In genomic region chr4:2804973-2805501, GRCh38 we compare ENCODE assay signal across 17 cellular contexts. TPM values are rescaled to one million over a fixed set of nuclear protein-coding genes. Genes with fewer than 3 reads are reported as not detected.
A peak's percentile ranks its signal among the peaks of the same experiment; 100 is the strongest.
DNase-seq lines count a peak whose midpoint lies in the region; ATAC-seq, FAIRE-seq and TF ChIP-seq lines count a peak whose summit lies in the region.
"Had no signal": no experiment of that assay in that cellular context is flagged by ENCODE, and none has a peak within 500 bp of the region (broad histone marks: within the 10 kb centered on the region; RNA-seq: fewer than 3 reads in every experiment).

No MANE protein-coding gene starts in this region.

- H3K9me2 ChIP-seq in hepatocyte (replicated peaks; ENCODE audit: insufficient read depth): no peaks in the 10 kb centered on the region

- H4K20me1 ChIP-seq in astrocyte (ENCODE audit: insufficient read depth, low read length) (peaks cover 3% of the 10 kb centered on the region), hepatocyte (ENCODE audit: insufficient read depth, poor library complexity, severe bottlenecking) (no peaks in the 10 kb centered on the region)

- H3K79me2 ChIP-seq in astrocyte (ENCODE audit: insufficient read depth, low read length): peaks cover 15% of the 10 kb centered on the region
- peaks cover 16% of the 10 kb centered on the region for H3K79me2 ChIP-seq in hepatocyte

- peaks cover 14% of the 10 kb centered on the region for H3K36me3 Mint-ChIP-seq in astrocyte (ENCODE audit: low read depth, unreplicated experiment)

- peak overlapping the region; percentile 66 for H3K27ac Mint-ChIP-seq in astrocyte (ENCODE audit: unreplicated experiment)
- H3K27ac Mint-ChIP-seq: activated CD4-positive, alpha-beta T cell treated with anti-CD3 and anti-CD28 coated beads for 36 hours; activated naive CD8-positive, alpha-beta T cell treated with anti-CD3 and anti-CD28 coated beads for 36 hours; nephron progenitor cell; T-helper 2 cell treated with Interferon-gamma antibody and Interleukin-4, amounts not matched to agents 5 μg/mL and 100 μg/mL, for 36 hours had no signal

- no peak for TF ChIP-seq EP300 in sigmoid colon (IDR thresholded peaks at IDR 0.05)

- no peaks in the 10 kb centered on the region for H3K36me3 ChIP-seq in astrocyte (ENCODE audit: insufficient read depth, low read length)
- no peaks in the 10 kb centered on the region for H3K36me3 ChIP-seq in right atrium auricular region
- H3K36me3 ChIP-seq in sigmoid colon: no peaks in the 10 kb centered on the region
- no peaks in the 10 kb centered on the region for H3K36me3 ChIP-seq in hepatocyte (replicated peaks; ENCODE audit: insufficient read depth, low read depth)

- 69 to 75% methylated on average over 13 of the region's 13 CpGs for WGBS in sigmoid colon, 2 donors
- 94% methylated on average over 12 of the region's 13 CpGs for WGBS in hepatocyte (ENCODE audit: low lambda C conversion rate, missing lambda C conversion rate)

- intact Hi-C loops in sigmoid colon (cut with DNase I): no loop called here

- no peak overlapping the region for H3K4me2 ChIP-seq in astrocyte (ENCODE audit: low read length)
- no peak overlapping the region for H3K4me2 ChIP-seq in hepatocyte

- H3K27ac ChIP-seq in astrocyte (ENCODE audit: low read depth, low read length): no peak overlapping the region
- peak overlapping the region; percentile 54 to 64 for H3K27ac ChIP-seq in right atrium auricular region
- peak overlapping the region; percentile 40 to 78 (median 56) for H3K27ac ChIP-seq in sigmoid colon
- no peak overlapping the region for H3K27ac ChIP-seq in hepatocyte

- peaks cover 7% of the 10 kb centered on the region for H3K4me1 Mint-ChIP-seq in astrocyte (ENCODE audit: low read depth, unreplicated experiment)

- no peaks in the 10 kb centered on the region for H3K9me3 Mint-ChIP-seq in astrocyte (ENCODE audit: unreplicated experiment)
- H3K9me3 Mint-ChIP-seq: activated naive CD8-positive, alpha-beta T cell treated with anti-CD3 and anti-CD28 coated beads for 36 hours; nephron progenitor cell; T-helper 2 cell treated with Interferon-gamma antibody and Interleukin-4, amounts not matched to agents 5 μg/mL and 100 μg/mL, for 36 hours had no signal

- H3K9ac ChIP-seq in astrocyte (ENCODE audit: low read length): no peak overlapping the region

- ATAC-seq in GM21737 (IDR thresholded peaks at IDR 0.05; ENCODE audit: unreplicated experiment) (no peak), GM18861 (IDR thresholded peaks at IDR 0.05; ENCODE audit: unreplicated experiment) (no peak)
- ATAC-seq: activated CD4-positive, alpha-beta T cell treated with anti-CD3 and anti-CD28 coated beads for 36 hours had no signal

- no peaks in the 10 kb centered on the region for H3K9me3 ChIP-seq in astrocyte (ENCODE audit: insufficient read depth, low read depth, low read length)
- no peaks in the 10 kb centered on the region for H3K9me3 ChIP-seq in right atrium auricular region
- H3K9me3 ChIP-seq in sigmoid colon: no peaks in the 10 kb centered on the region
- no peaks in the 10 kb centered on the region for H3K9me3 ChIP-seq in hepatocyte (ENCODE audit: low read depth)

- no peaks in the 10 kb centered on the region for H3K27me3 ChIP-seq in astrocyte (ENCODE audit: insufficient read depth, low read length)
- H3K27me3 ChIP-seq in right atrium auricular region: no peaks in the 10 kb centered on the region
- no peaks in the 10 kb centered on the region for H3K27me3 ChIP-seq in sigmoid colon
- H3K27me3 ChIP-seq in hepatocyte: no peaks in the 10 kb centered on the region

- TF ChIP-seq POLR2A in sigmoid colon (IDR thresholded peaks at IDR 0.05): no peak

- no peak overlapping the region for H3K4me3 Mint-ChIP-seq in astrocyte (ENCODE audit: unreplicated experiment)
- H3K4me3 Mint-ChIP-seq: activated CD4-positive, alpha-beta T cell treated with anti-CD3 and anti-CD28 coated beads for 36 hours; activated naive CD8-positive, alpha-beta T cell treated with anti-CD3 and anti-CD28 coated beads for 36 hours; nephron progenitor cell; T-helper 2 cell treated with Interferon-gamma antibody and Interleukin-4, amounts not matched to agents 5 μg/mL and 100 μg/mL, for 36 hours had no signal

- H3K4me3 ChIP-seq in astrocyte (ENCODE audit: insufficient read depth, low read depth, low read length) (no peak overlapping the region), right atrium auricular region (no peak overlapping the region), sigmoid colon (no peak overlapping the region), hepatocyte (no peak overlapping the region)

- H3K4me1 ChIP-seq in astrocyte (ENCODE audit: insufficient read depth, low read length) (peaks cover 15% of the 10 kb centered on the region), right atrium auricular region (peaks cover 0 to 93% of the 10 kb centered on the region in 2 donors), sigmoid colon (peaks cover 0 to 71% (median 56%) of the 10 kb centered on the region in 4 donors), hepatocyte (ENCODE audit: insufficient read depth) (peaks cover 43% of the 10 kb centered on the region)

- DNase-seq in GM19239 (ENCODE audit: insufficient read length, low spot score): no peak
- DNase-seq in astrocyte (ENCODE audit: low read depth): no peak
- DNase-seq in right atrium auricular region (ENCODE audit: low spot score): no peak
- DNase-seq in sigmoid colon: peak; percentile 48
- no peak for DNase-seq in hepatocyte (ENCODE audit: low spot score)
- DNase-seq in nucleus accumbens (lab: John Stamatoyannopoulos, UW): no peak
- DNase-seq: activated CD4-positive, alpha-beta T cell treated with anti-CD3 and anti-CD28 coated beads for 36 hours; activated naive CD8-positive, alpha-beta T cell treated with anti-CD3 and anti-CD28 coated beads for 36 hours; activated T-cell treated with anti-CD3 and anti-CD28 coated beads for 4 hours; erythroblast; NCI-H1930; NCI-H774; nephron progenitor cell; SHP77 had no signal

- peaks cover 4% of the 10 kb centered on the region for H3K27me3 Mint-ChIP-seq in astrocyte (ENCODE audit: low read depth, unreplicated experiment)
- H3K27me3 Mint-ChIP-seq: activated CD4-positive, alpha-beta T cell treated with anti-CD3 and anti-CD28 coated beads for 36 hours; activated naive CD8-positive, alpha-beta T cell treated with anti-CD3 and anti-CD28 coated beads for 36 hours had no signal

- FAIRE-seq in GM19239 (lab: Jason Lieb, UNC): peak; percentile 23
- no peak for FAIRE-seq in astrocyte (lab: Jason Lieb, UNC)

- TF ChIP-seq CTCF in astrocyte (IDR thresholded peaks at IDR 0.05; ENCODE audit: insufficient read depth, low read depth, low read length): no peak
- TF ChIP-seq CTCF in right atrium auricular region (IDR thresholded peaks at IDR 0.05): no peak
- no peak for TF ChIP-seq CTCF in sigmoid colon (IDR thresholded peaks at IDR 0.05)
- no peak for TF ChIP-seq CTCF in hepatocyte (IDR thresholded peaks at IDR 0.05; ENCODE audit: poor library complexity)

- H2AFZ ChIP-seq in astrocyte (ENCODE audit: low read depth, low read length): no peak overlapping the region
- H2AFZ ChIP-seq in hepatocyte: no peak overlapping the region

RNA-seq across cellular contexts. Expression of gene SH3BP2, which starts 12.2 kb away (rescaled TPM):
- 33.7 and 35.0 TPM in 2 replicates for total RNA-seq in astrocyte
- 10 to 100 TPM; 20.1 to 25.2 TPM for total RNA-seq in right atrium auricular region
- 10 to 100 TPM; 18.4 to 49.3 (median 24.2) TPM for total RNA-seq in sigmoid colon
- 10 to 100 TPM; 18.6 to 82.4 (median 35.6) TPM for polyA plus RNA-seq in sigmoid colon
- total RNA-seq in hepatocyte: 15.0 and 25.7 TPM in 2 replicates
- 24.3 and 29.6 TPM in 2 replicates for polyA plus RNA-seq in hepatocyte

RNA-seq across cellular contexts. Expression of gene ADD1, which starts 38.6 kb away (rescaled TPM):
- total RNA-seq in astrocyte (258 and 280 TPM in 2 replicates), right atrium auricular region (100 to 1,000 TPM; 171 to 196 TPM), sigmoid colon (100 to 1,000 TPM; 166 to 378 (median 183) TPM), hepatocyte (143 and 179 TPM in 2 replicates)
- polyA plus RNA-seq in sigmoid colon (100 to 1,000 TPM; 113 to 162 (median 120) TPM), hepatocyte (174 and 208 TPM in 2 replicates)

RNA-seq across cellular contexts. Expression of gene TNIP2, which starts 48.9 kb away (rescaled TPM):
- 31.1 and 33.7 TPM in 2 replicates for total RNA-seq in astrocyte
- total RNA-seq in right atrium auricular region: 10 to 100 TPM; 28.0 to 45.8 TPM
- 10 to 100 TPM; 56.3 to 68.8 (median 66.9) TPM for total RNA-seq in sigmoid colon
- 10 to 100 TPM; 51.7 to 65.0 (median 51.8) TPM for polyA plus RNA-seq in sigmoid colon
- 38.2 and 42.7 TPM in 2 replicates for total RNA-seq in hepatocyte
- 43.0 and 50.8 TPM in 2 replicates for polyA plus RNA-seq in hepatocyte

Comparison
In these comparisons a context has a peak if more than half of its experiments do, and no peak if none do; other contexts are left out.
1. H3K27ac ChIP-seq: peak in right atrium auricular region (2 of 2) and sigmoid colon (4 of 4); none in astrocyte (single experiment) and hepatocyte (single experiment).